In the genomic region with DNA sequence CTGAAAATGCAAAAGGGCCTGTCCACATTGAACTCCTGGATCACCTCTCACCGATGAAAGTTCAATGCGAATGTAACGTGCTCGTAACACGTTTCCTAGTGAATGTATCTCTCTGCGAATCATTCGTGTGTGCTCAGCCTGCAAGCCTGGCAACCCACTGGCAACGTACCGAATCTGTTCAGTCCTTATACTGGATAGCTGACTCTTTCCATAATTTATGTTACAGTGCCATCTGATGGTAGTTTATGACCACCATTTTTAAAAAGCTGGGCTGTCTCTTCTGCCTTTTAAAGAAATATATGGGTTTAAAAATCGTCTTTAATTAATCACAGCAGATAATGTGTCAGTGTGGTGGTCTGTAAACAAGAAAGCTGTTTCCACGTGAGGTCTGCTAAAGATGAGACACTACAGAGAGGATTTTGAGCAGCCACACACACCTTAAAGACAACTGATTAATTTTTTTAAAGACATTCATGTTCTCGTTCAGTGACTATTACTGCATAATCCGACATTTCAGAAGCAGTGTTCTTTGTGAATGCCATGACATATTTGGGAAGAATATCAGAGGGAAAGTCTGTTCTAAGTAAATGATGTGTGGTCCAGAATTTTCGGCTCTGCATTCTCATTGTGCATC, we compare ENCODE assay signal across 8 cellular contexts.
DNase-seq lines count a peak whose midpoint lies in the region; ATAC-seq, FAIRE-seq and TF ChIP-seq lines count a peak whose summit lies in the region.

No MANE protein-coding gene starts in this region.

- in situ Hi-C loops in T47D (cut with HindIII; ENCODE audit: low pct_unique_long_range_greater_than_20kb, low sequenced_read_pairs): no loop called here

- peak; percentile 49 for ATAC-seq in HG03432 (IDR thresholded peaks at IDR 0.05; ENCODE audit: unreplicated experiment)
- peak; percentile 81 to 93 for ATAC-seq in stimulated activated naive B cell treated with anti-CD40 and anti-IgM and Interleukin-4, amounts not matched to agents 10 μg/mL and 1 μg/mL and 100 μg/mL, for 72 hours (replicated peaks)
- no peak for ATAC-seq in T-helper 17 cell
- no peak for ATAC-seq in effector memory CD8-positive, alpha-beta T cell (replicated peaks)

- H3K9ac ChIP-seq in NT2/D1 (ENCODE audit: insufficient read length, low read depth): no peak overlapping the region
- no peak overlapping the region for H3K9ac ChIP-seq in kidney (ENCODE audit: low read length in 2 of 2)

- TF ChIP-seq CTCF in kidney (IDR thresholded peaks at IDR 0.05; ENCODE audit: borderline replicate concordance, extremely low read depth, insufficient read depth): peak; percentile 37

- peak; percentile 18 for DNase-seq in DMS53 treated with DMSO at 0.1 percent for 48 hours (lab: John Stamatoyannopoulos, UW; ENCODE audit: unreplicated experiment)
- DNase-seq in NT2/D1 (ENCODE audit: low read depth, low spot score): peak; percentile 30
- peak; percentile 54 to 66 for DNase-seq in T47D (ENCODE audit: low read depth in 1 of 2, low spot score in 1 of 2)
- no peak for DNase-seq in kidney
- peak; percentile 2 for DNase-seq in stimulated activated naive B cell treated with anti-CD40 and anti-IgM and Interleukin-4, amounts not matched to agents 10 μg/mL and 1 μg/mL and 100 μg/mL, for 72 hours
- DNase-seq in T-helper 17 cell: no peak
- DNase-seq in effector memory CD8-positive, alpha-beta T cell: no peak

- H3K4me1 ChIP-seq in NT2/D1 (ENCODE audit: insufficient read depth, insufficient read length) (peaks cover 8% of the 10 kb centered on the region), kidney (ENCODE audit: control insufficient read depth in 1 of 2, insufficient read depth in 1 of 2, low read depth in 1 of 2, low read length in 2 of 2) (peaks cover 0 to 2% of the 10 kb centered on the region in 2 donors)

- H3K36me3 ChIP-seq in NT2/D1 (ENCODE audit: insufficient read depth, insufficient read length, low read length): no peaks in the 10 kb centered on the region
- no peaks in the 10 kb centered on the region for H3K36me3 ChIP-seq in kidney (ENCODE audit: control insufficient read depth in 1 of 2, insufficient read depth in 2 of 2, low read length in 2 of 2)

- intact Hi-C loops in kidney (cut with DNase I): no loop called here

- FAIRE-seq in kidney (lab: Jason Lieb, UNC): peak; percentile 88

- H3K27me3 ChIP-seq in NT2/D1 (ENCODE audit: insufficient read depth, insufficient read length): no peaks in the 10 kb centered on the region

- no peak overlapping the region for H3K27ac Mint-ChIP-seq in stimulated activated naive B cell treated with anti-CD40 and anti-IgM and Interleukin-4, amounts not matched to agents 10 μg/mL and 1 μg/mL and 100 μg/mL, for 72 hours
- no peak overlapping the region for H3K27ac Mint-ChIP-seq in T-helper 17 cell
- H3K27ac Mint-ChIP-seq in effector memory CD8-positive, alpha-beta T cell: no peak overlapping the region

- no peaks in the 10 kb centered on the region for H3K9me3 Mint-ChIP-seq in stimulated activated naive B cell treated with anti-CD40 and anti-IgM and Interleukin-4, amounts not matched to agents 10 μg/mL and 1 μg/mL and 100 μg/mL, for 72 hours
- H3K9me3 Mint-ChIP-seq in effector memory CD8-positive, alpha-beta T cell: no peaks in the 10 kb centered on the region

- H3K4me3 Mint-ChIP-seq in stimulated activated naive B cell treated with anti-CD40 and anti-IgM and Interleukin-4, amounts not matched to agents 10 μg/mL and 1 μg/mL and 100 μg/mL, for 72 hours: peak overlapping the region in 1 of 2 donors; percentile 46
- no peak overlapping the region for H3K4me3 Mint-ChIP-seq in T-helper 17 cell
- H3K4me3 Mint-ChIP-seq in effector memory CD8-positive, alpha-beta T cell: no peak overlapping the region

- H3K36me3 Mint-ChIP-seq in stimulated activated naive B cell treated with anti-CD40 and anti-IgM and Interleukin-4, amounts not matched to agents 10 μg/mL and 1 μg/mL and 100 μg/mL, for 72 hours: no peaks in the 10 kb centered on the region
- H3K36me3 Mint-ChIP-seq in T-helper 17 cell (ENCODE audit: low read depth): peaks cover 2% of the 10 kb centered on the region
- H3K36me3 Mint-ChIP-seq in effector memory CD8-positive, alpha-beta T cell (ENCODE audit: insufficient read depth): peaks cover 2% of the 10 kb centered on the region

- peaks cover 0 to 4% of the 10 kb centered on the region in 2 donors for H3K27me3 Mint-ChIP-seq in stimulated activated naive B cell treated with anti-CD40 and anti-IgM and Interleukin-4, amounts not matched to agents 10 μg/mL and 1 μg/mL and 100 μg/mL, for 72 hours
- H3K27me3 Mint-ChIP-seq in T-helper 17 cell: no peaks in the 10 kb centered on the region
- no peaks in the 10 kb centered on the region for H3K27me3 Mint-ChIP-seq in effector memory CD8-positive, alpha-beta T cell

- H3K27ac ChIP-seq in kidney (ENCODE audit: low read depth in 2 of 2, low read length in 2 of 2): no peak overlapping the region

- H3K4me3 ChIP-seq in NT2/D1 (ENCODE audit: insufficient read length, low read depth): no peak overlapping the region
- peak overlapping the region in 1 of 2 donors; percentile 46 for H3K4me3 ChIP-seq in kidney (ENCODE audit: low read length in 2 of 2)

- H3K9me3 ChIP-seq in NT2/D1 (ENCODE audit: insufficient read depth, low read length) (no peaks in the 10 kb centered on the region), kidney (ENCODE audit: control insufficient read depth in 1 of 2, low read length in 2 of 2) (no peaks in the 10 kb centered on the region), T-helper 17 cell (ENCODE audit: control insufficient read depth, low read length, poor library complexity, severe bottlenecking) (no peaks in the 10 kb centered on the region)

- H3K4me1 Mint-ChIP-seq in stimulated activated naive B cell treated with anti-CD40 and anti-IgM and Interleukin-4, amounts not matched to agents 10 μg/mL and 1 μg/mL and 100 μg/mL, for 72 hours: peaks cover 3 to 5% of the 10 kb centered on the region in 2 donors
- H3K4me1 Mint-ChIP-seq in T-helper 17 cell: peaks cover 7% of the 10 kb centered on the region
- peaks cover 0 to 1% of the 10 kb centered on the region in 2 donors for H3K4me1 Mint-ChIP-seq in effector memory CD8-positive, alpha-beta T cell (ENCODE audit: low read depth in 2 of 2)

Comparison
In these comparisons a context has a peak if more than half of its experiments do, and no peak if none do; other contexts are left out.
1. DNase-seq: peak in DMS53 treated with DMSO at 0.1 percent for 48 hours (single experiment), NT2/D1 (single experiment), T47D (2 of 2) and stimulated activated naive B cell treated with anti-CD40 and anti-IgM and Interleukin-4, amounts not matched to agents 10 μg/mL and 1 μg/mL and 100 μg/mL, for 72 hours (single experiment); none in kidney (single experiment), T-helper 17 cell (0 of 3) and effector memory CD8-positive, alpha-beta T cell (0 of 3).
2. ATAC-seq: peak in HG03432 (single experiment) and stimulated activated naive B cell treated with anti-CD40 and anti-IgM and Interleukin-4, amounts not matched to agents 10 μg/mL and 1 μg/mL and 100 μg/mL, for 72 hours (2 of 2); none in T-helper 17 cell (single experiment) and effector memory CD8-positive, alpha-beta T cell (single experiment).